Comparison of ENCODE assay signal across 8 cellular contexts in the genomic region with DNA sequence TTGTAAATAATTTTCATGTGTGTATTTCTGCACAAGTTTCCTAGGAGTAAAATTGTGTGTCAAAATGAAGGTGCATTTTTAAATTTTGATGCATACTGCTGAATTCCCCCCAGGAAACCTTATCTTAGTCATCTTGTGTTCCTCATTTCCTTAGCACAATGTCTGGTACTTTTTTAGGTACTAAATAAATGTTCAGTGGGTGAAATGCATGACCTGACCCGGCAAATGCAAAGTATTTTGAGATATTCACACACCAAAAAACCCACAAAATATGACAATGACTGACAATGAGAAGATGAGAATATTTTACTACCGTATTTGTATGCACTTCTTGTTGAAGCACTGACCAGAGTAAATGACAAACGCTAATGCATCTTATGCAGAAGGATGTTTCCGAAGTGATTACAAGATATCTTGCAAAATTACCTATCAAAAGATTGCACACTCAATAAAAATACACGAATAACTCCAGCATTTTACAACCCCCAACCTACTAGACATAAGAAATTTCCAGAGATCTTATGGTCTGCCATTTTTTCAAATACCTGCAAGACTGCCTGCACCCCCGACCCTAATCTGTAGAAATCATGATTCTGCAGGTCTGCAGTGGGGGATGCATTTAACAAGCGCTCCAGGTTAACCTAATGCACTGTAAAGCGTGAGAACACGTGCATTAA. TPM values are rescaled to one million over a fixed set of nuclear protein-coding genes. Genes with fewer than 3 reads are reported as not detected.
DNase-seq lines count a peak whose midpoint lies in the region; TF ChIP-seq lines count a peak whose summit lies in the region.

No MANE protein-coding gene starts in this region.

- peak overlapping the region; percentile 83 for H3K27ac Mint-ChIP-seq in activated naive CD4-positive, alpha-beta T cell treated with anti-CD3 and anti-CD28 coated beads, Interleukin-2, amount 50 U/mL, for 24 hours

- H3K9me3 Mint-ChIP-seq in activated naive CD4-positive, alpha-beta T cell treated with anti-CD3 and anti-CD28 coated beads, Interleukin-2, amount 50 U/mL, for 24 hours, result no peaks in the 10 kb centered on the region

- TF ChIP-seq POLR2A in Peyer's patch (IDR thresholded peaks at IDR 0.05), result no peak
- TF ChIP-seq POLR2A in sigmoid colon (IDR thresholded peaks at IDR 0.05), result no peak

- peak overlapping the region; percentile 84 for H2AFZ ChIP-seq in fibroblast of lung (ENCODE audit: low read length)

- peak overlapping the region; percentile 93 for H3K4me3 Mint-ChIP-seq in activated naive CD4-positive, alpha-beta T cell treated with anti-CD3 and anti-CD28 coated beads, Interleukin-2, amount 50 U/mL, for 24 hours

- H3K27ac ChIP-seq in Peyer's patch (peak overlapping the region; percentile 94 to 99 (median 94)), fibroblast of lung (ENCODE audit: insufficient read depth, low read length) (no peak overlapping the region), sigmoid colon (peak overlapping the region; percentile 89 to 96 (median 94))

- H3K79me2 ChIP-seq in fibroblast of lung (ENCODE audit: control insufficient read depth, insufficient read depth, low read length), result peaks cover 15% of the 10 kb centered on the region

- H3K9me3 ChIP-seq in Peyer's patch (no peaks in the 10 kb centered on the region), fibroblast of lung (ENCODE audit: control insufficient read depth, insufficient read depth, low read depth, low read length) (no peaks in the 10 kb centered on the region), sigmoid colon (no peaks in the 10 kb centered on the region)

- TF ChIP-seq CTCF in Peyer's patch (IDR thresholded peaks at IDR 0.05) (no peak), fibroblast of lung (conservative IDR thresholded peaks at IDR 0.05 in 1 of 2, IDR thresholded peaks at IDR 0.05 in 1 of 2; ENCODE audit: low read depth in 1 of 2, low read length in 2 of 2) (no peak), sigmoid colon (IDR thresholded peaks at IDR 0.05) (no peak)

- H3K4me1 Mint-ChIP-seq in activated naive CD4-positive, alpha-beta T cell treated with anti-CD3 and anti-CD28 coated beads, Interleukin-2, amount 50 U/mL, for 24 hours, result peaks cover 47% of the 10 kb centered on the region

- peak overlapping the region; percentile 20 for H3K9ac ChIP-seq in fibroblast of lung (ENCODE audit: insufficient read depth, low read length)

- H3K36me3 ChIP-seq in Peyer's patch, result peaks cover 0 to 13% (median 0%) of the 10 kb centered on the region in 3 donors
- no peaks in the 10 kb centered on the region for H3K36me3 ChIP-seq in fibroblast of lung (ENCODE audit: control insufficient read depth, insufficient read depth, low read length)
- H3K36me3 ChIP-seq in sigmoid colon, result peaks cover 0 to 9% (median 3%) of the 10 kb centered on the region in 4 donors

- no peak for TF ChIP-seq EP300 in sigmoid colon (IDR thresholded peaks at IDR 0.05)

- intact Hi-C loops in sigmoid colon (cut with DNase I), result loop anchor here (5.0 kb wide), 1 partner anchor 1290 kb away; the partner anchor contains the start of gene SUDS3

- H3K27me3 Mint-ChIP-seq in activated naive CD4-positive, alpha-beta T cell treated with anti-CD3 and anti-CD28 coated beads, Interleukin-2, amount 50 U/mL, for 24 hours, result no peaks in the 10 kb centered on the region

- WGBS in sigmoid colon, 2 donors, result 14 to 15% methylated on average over 9 of the region's 9 CpGs

- H3K4me1 ChIP-seq in Peyer's patch (peaks cover 0 to 27% (median 6%) of the 10 kb centered on the region in 4 donors), fibroblast of lung (ENCODE audit: control insufficient read depth, extremely low read depth, insufficient read depth, low read length) (no peaks in the 10 kb centered on the region), sigmoid colon (peaks cover 0 to 26% (median 20%) of the 10 kb centered on the region in 4 donors)

- H3K4me3 ChIP-seq in Peyer's patch (peak overlapping the region; percentile 64 to 93 (median 78)), fibroblast of lung (replicated peaks in 1 of 4; ENCODE audit: control extremely low read depth in 1 of 4, insufficient read depth in 1 of 4, low read depth in 3 of 4, low read length in 4 of 4) (peak overlapping the region; percentile 49 to 100 (median 54)), sigmoid colon (peak overlapping the region; percentile 78 to 88 (median 82))

- no peak for DNase-seq in activated naive CD4-positive, alpha-beta T cell (lab: John Stamatoyannopoulos, UW)
- DNase-seq in Peyer's patch, result no peak
- DNase-seq in fibroblast of lung (ENCODE audit: low read depth in 2 of 2), result no peak
- no peak for DNase-seq in sigmoid colon
- DNase-seq in HK-2 (ENCODE audit: unreplicated experiment), result no peak
- DNase-seq in NCI-H82 (lab: John Stamatoyannopoulos, UW), result no peak
- no peak for DNase-seq in COLO829 (ENCODE audit: low spot score)

- H3K36me3 Mint-ChIP-seq in activated naive CD4-positive, alpha-beta T cell treated with anti-CD3 and anti-CD28 coated beads, Interleukin-2, amount 50 U/mL, for 24 hours, result peaks cover 5% of the 10 kb centered on the region

- H3K4me2 ChIP-seq in fibroblast of lung (ENCODE audit: extremely low read depth, insufficient read depth, low read length), result peak overlapping the region; percentile 79

- no peaks in the 10 kb centered on the region for H3K27me3 ChIP-seq in Peyer's patch
- H3K27me3 ChIP-seq in fibroblast of lung (ENCODE audit: control insufficient read depth, insufficient read depth, low read length), result no peaks in the 10 kb centered on the region
- H3K27me3 ChIP-seq in sigmoid colon, result no peaks in the 10 kb centered on the region

- H4K20me1 ChIP-seq in fibroblast of lung (ENCODE audit: control insufficient read depth, extremely low read depth, insufficient read depth, low read length), result no peaks in the 10 kb centered on the region

RNA-seq across cellular contexts. Expression of gene PRKAB1, which starts 0.9 kb away (rescaled TPM):
- total RNA-seq in Peyer's patch (100 to 1,000 TPM in 1 of 4 donors, 10 to 100 TPM in 3; 50.3 to 119 (median 76.2) TPM), fibroblast of lung (14.6 and 17.0 TPM in 2 replicates), sigmoid colon (10 to 100 TPM; 18.5 to 44.3 (median 19.7) TPM)
- polyA plus RNA-seq in fibroblast of lung (23.8 and 28.7 TPM in 2 replicates), sigmoid colon (10 to 100 TPM; 31.4 to 52.5 (median 52.3) TPM)
- 14.1 and 14.2 TPM in 2 replicates for polyA plus RNA-seq in fibroblast of lung (2012)
- polyA minus RNA-seq in fibroblast of lung (ENCODE audit: low replicate concordance), result 16.5 and 18.0 TPM in 2 replicates
